ENCODE assay signal across 9 cellular contexts in genomic region chr10:77726301-77726700, GRCh38.
"Had no signal": no experiment of that assay in that cellular context is flagged by ENCODE, and none has a peak within 500 bp of the region (broad histone marks: within the 10 kb centered on the region; RNA-seq: fewer than 3 reads in every experiment).

No MANE protein-coding gene starts in this region.

- ATAC-seq: HCT116, HepG2 had no signal

- H3K27ac ChIP-seq: GM23248, HL-60 had no signal

- H3K9me3 Mint-ChIP-seq: HFFc6 had no signal

- H3K4me1 Mint-ChIP-seq: IgD-negative memory B cell had no signal

- H3K4me3 Mint-ChIP-seq: HFFc6, IgD-negative memory B cell had no signal

- FAIRE-seq: HepG2 had no signal

- H3K27ac Mint-ChIP-seq: HFFc6, IgD-negative memory B cell had no signal

- DNase-seq: GM23248, GOT3, H7, HFFc6, KBM-7 had no signal
